ENCODE assay signal across 9 cellular contexts in the genomic region with DNA sequence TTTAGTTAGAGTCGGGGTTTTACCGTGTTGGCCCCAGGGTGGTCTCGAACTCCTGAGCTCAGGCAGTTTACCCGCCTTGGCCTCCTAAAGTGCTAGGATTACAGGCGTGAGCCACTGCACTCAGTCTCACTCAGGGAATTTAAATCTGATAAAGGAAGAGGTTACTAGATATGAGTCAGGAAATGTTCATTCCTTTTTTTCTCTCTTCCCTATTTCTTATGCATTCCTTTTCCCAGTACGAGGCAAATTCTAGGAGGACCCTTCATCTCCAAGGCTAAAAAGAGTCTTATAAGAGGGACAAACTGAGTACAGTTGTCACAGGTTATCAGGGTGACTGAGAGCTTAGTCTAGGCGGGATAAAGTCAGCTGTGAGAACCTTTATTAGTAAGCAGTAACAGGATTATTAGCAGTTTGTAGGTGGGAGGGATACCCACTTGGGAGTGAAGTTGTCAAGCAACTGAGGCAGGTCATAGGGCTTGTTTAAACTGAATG. TPM values are rescaled to one million over a fixed set of nuclear protein-coding genes. Genes with fewer than 3 reads are reported as not detected.
DNase-seq lines count a peak whose midpoint lies in the region; ATAC-seq and TF ChIP-seq lines count a peak whose summit lies in the region.
"Had no signal": no experiment of that assay in that cellular context is flagged by ENCODE, and none has a peak within 500 bp of the region (broad histone marks: within the 10 kb centered on the region; RNA-seq: fewer than 3 reads in every experiment).

No MANE protein-coding gene starts in this region.

- no peak overlapping the region for H3K4me3 ChIP-seq in testis

- ATAC-seq in stimulated activated naive CD8-positive, alpha-beta T cell treated with anti-CD3 and anti-CD28 coated beads, Interleukin-15, Interleukin-2, amounts not matched to agents 100 U/mL and 50 U/mL, for 24 hours: no peak
- ATAC-seq in central memory CD8-positive, alpha-beta T cell (replicated peaks; ENCODE audit: extremely low read depth, poor library complexity, severe bottlenecking): no peak
- ATAC-seq in naive B cell (ENCODE audit: low read depth in 2 of 2) (no peak), GM18502 (IDR thresholded peaks at IDR 0.05; ENCODE audit: poor library complexity, unreplicated experiment) (no peak), GM21723 (IDR thresholded peaks at IDR 0.05; ENCODE audit: unreplicated experiment) (no peak), HG03521 (IDR thresholded peaks at IDR 0.05; ENCODE audit: unreplicated experiment) (no peak)

- H3K27ac ChIP-seq in testis: peak overlapping the region in 1 of 2 donors; percentile 38

- 71 to 72% methylated on average over 7 of the region's 7 CpGs for WGBS in testis, 2 donors

- TF ChIP-seq CTCF in testis (IDR thresholded peaks at IDR 0.05): no peak

- DNase-seq in stimulated activated naive CD8-positive, alpha-beta T cell treated with anti-CD3 and anti-CD28 coated beads, Interleukin-15, Interleukin-2, amounts not matched to agents 100 U/mL and 50 U/mL, for 24 hours: no peak
- DNase-seq in central memory CD8-positive, alpha-beta T cell (ENCODE audit: low spot score in 2 of 2): no peak
- DNase-seq in naive B cell (no peak), testis (no peak)
- DNase-seq: NCI-H510A had no signal

- H3K36me3 ChIP-seq in testis (ENCODE audit: low read depth, missing control alignments): no peaks in the 10 kb centered on the region

- H3K4me1 Mint-ChIP-seq in stimulated activated naive CD8-positive, alpha-beta T cell treated with anti-CD3 and anti-CD28 coated beads, Interleukin-15, Interleukin-2, amounts not matched to agents 100 ng/mL and 50 ng/mL, for 24 hours (ENCODE audit: low read depth): peaks cover 60% of the 10 kb centered on the region
- H3K4me1 Mint-ChIP-seq in central memory CD8-positive, alpha-beta T cell: peaks cover 48% of the 10 kb centered on the region
- peaks cover 32 to 46% (median 32%) of the 10 kb centered on the region in 3 donors for H3K4me1 Mint-ChIP-seq in naive B cell

- H3K27me3 Mint-ChIP-seq in stimulated activated naive CD8-positive, alpha-beta T cell treated with anti-CD3 and anti-CD28 coated beads, Interleukin-15, Interleukin-2, amounts not matched to agents 100 ng/mL and 50 ng/mL, for 24 hours: no peaks in the 10 kb centered on the region
- H3K27me3 Mint-ChIP-seq in central memory CD8-positive, alpha-beta T cell: no peaks in the 10 kb centered on the region
- H3K27me3 Mint-ChIP-seq in naive B cell: no peaks in the 10 kb centered on the region

- peaks cover 7% of the 10 kb centered on the region for H3K36me3 Mint-ChIP-seq in stimulated activated naive CD8-positive, alpha-beta T cell treated with anti-CD3 and anti-CD28 coated beads, Interleukin-15, Interleukin-2, amounts not matched to agents 100 ng/mL and 50 ng/mL, for 24 hours (ENCODE audit: low read depth)
- H3K36me3 Mint-ChIP-seq in central memory CD8-positive, alpha-beta T cell (ENCODE audit: insufficient read depth): peaks cover 7% of the 10 kb centered on the region
- H3K36me3 Mint-ChIP-seq in naive B cell: peaks cover 0 to 4% of the 10 kb centered on the region in 2 donors

- TF ChIP-seq POLR2A in testis (IDR thresholded peaks at IDR 0.05): no peak

- intact Hi-C loops in testis (cut with DNase I; ENCODE audit: low total_unique reads): no loop called here

- H3K27ac Mint-ChIP-seq in stimulated activated naive CD8-positive, alpha-beta T cell treated with anti-CD3 and anti-CD28 coated beads, Interleukin-15, Interleukin-2, amounts not matched to agents 100 ng/mL and 50 ng/mL, for 24 hours: peak overlapping the region; percentile 9
- H3K27ac Mint-ChIP-seq in central memory CD8-positive, alpha-beta T cell (ENCODE audit: low read depth): peak overlapping the region; percentile 44
- peak overlapping the region in 5 of 6 donors; percentile 15 to 94 (median 67) for H3K27ac Mint-ChIP-seq in naive B cell

- H3K27me3 ChIP-seq in testis: no peaks in the 10 kb centered on the region

- H3K4me3 Mint-ChIP-seq in stimulated activated naive CD8-positive, alpha-beta T cell treated with anti-CD3 and anti-CD28 coated beads, Interleukin-15, Interleukin-2, amounts not matched to agents 100 ng/mL and 50 ng/mL, for 24 hours: no peak overlapping the region
- no peak overlapping the region for H3K4me3 Mint-ChIP-seq in central memory CD8-positive, alpha-beta T cell
- peak overlapping the region in 4 of 8 donors; percentile 3 to 97 (median 60) for H3K4me3 Mint-ChIP-seq in naive B cell

- no peaks in the 10 kb centered on the region for H3K9me3 ChIP-seq in testis

- H3K9me3 Mint-ChIP-seq in stimulated activated naive CD8-positive, alpha-beta T cell treated with anti-CD3 and anti-CD28 coated beads, Interleukin-15, Interleukin-2, amounts not matched to agents 100 ng/mL and 50 ng/mL, for 24 hours: no peaks in the 10 kb centered on the region
- H3K9me3 Mint-ChIP-seq in central memory CD8-positive, alpha-beta T cell: no peaks in the 10 kb centered on the region
- H3K9me3 Mint-ChIP-seq in naive B cell: no peaks in the 10 kb centered on the region

- H3K4me1 ChIP-seq in testis: peaks cover 16% of the 10 kb centered on the region

RNA-seq across cellular contexts. Expression of a gene that starts 9.1 kb away (rescaled TPM):
- polyA plus RNA-seq in naive B cell (ENCODE audit: low read depth in 6 of 6): 10 to 100 TPM in 5 of 6 donors, 1 to 10 TPM in 1; 9.1 to 96.3 (median 29.5) TPM
- 100 to 1,000 TPM; 422 to 494 TPM for total RNA-seq in testis
- polyA plus RNA-seq in testis (ENCODE audit: insufficient read depth, low read depth, low replicate concordance): 136 TPM

Comparison
In these comparisons a context has a peak if more than half of its experiments do, and no peak if none do; other contexts are left out.
1. H3K27ac Mint-ChIP-seq: peak in every context shown above with its lines; median percentile 67 in naive B cell; 44 in central memory CD8-positive, alpha-beta T cell; 9 in stimulated activated naive CD8-positive, alpha-beta T cell treated with anti-CD3 and anti-CD28 coated beads, Interleukin-15, Interleukin-2, amounts not matched to agents 100 ng/mL and 50 ng/mL, for 24 hours.